In the genomic region with DNA sequence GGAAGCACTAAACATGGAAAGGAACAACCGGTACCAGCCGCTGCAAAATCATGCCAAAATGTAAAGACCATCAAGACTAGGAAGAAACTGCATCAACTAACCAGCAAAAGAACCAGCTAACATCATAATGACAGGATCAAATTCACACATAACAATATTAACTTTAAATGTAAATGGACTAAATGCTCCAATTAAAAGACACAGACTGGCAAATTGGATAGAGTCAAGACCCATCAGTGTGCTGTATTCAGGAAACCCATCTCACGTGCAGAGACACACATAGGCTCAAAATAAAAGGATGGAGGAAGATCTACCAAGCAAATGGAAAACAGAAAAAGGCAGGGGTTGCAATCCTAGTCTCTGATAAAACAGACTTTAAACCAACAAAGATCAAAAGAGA, we compare ENCODE assay signal across 3 cellular contexts. TPM values are rescaled to one million over a fixed set of nuclear protein-coding genes. Genes with fewer than 3 reads are reported as not detected.
"Had no signal": no experiment of that assay in that cellular context is flagged by ENCODE, and none has a peak within 500 bp of the region (broad histone marks: within the 10 kb centered on the region; RNA-seq: fewer than 3 reads in every experiment).

No MANE protein-coding gene starts in this region.

RNA-seq across cellular contexts. Expression of gene ITGA11, which starts 34.0 kb away (rescaled TPM):
- total RNA-seq: HepG2, HT-29 had no signal
- polyA plus RNA-seq: HepG2, IgD-negative memory B cell had no signal
